In genomic region chr19:44401108-44401786, GRCh38 we compare ENCODE assay signal across 8 cellular contexts. TPM values are rescaled to one million over a fixed set of nuclear protein-coding genes. Genes with fewer than 3 reads are reported as not detected.
DNase-seq lines count a peak whose midpoint lies in the region; ATAC-seq and TF ChIP-seq lines count a peak whose summit lies in the region.

ZNF285 (minus strand) TSS chr19:44401608; CDS start chr19:44397213, 4,395 bp downstream.

- DNase-seq in Caco-2 (peak; percentile 84 to 87), fibroblast of villous mesenchyme (ENCODE audit: low read depth) (peak; percentile 97), neural crest cell (ENCODE audit: low read depth, low spot score) (peak; percentile 89), NCI-H524 (lab: John Stamatoyannopoulos, UW) (no peak), NOMO-1 treated with dmso at 0.1 percent for 144 hours (lab: John Stamatoyannopoulos, UW; ENCODE audit: unreplicated experiment) (no peak)
- DNase-seq in activated T-cell treated with anti-CD3 and anti-CD28 coated beads, Interleukin-2, amount 50 U/mL, for 72 hours = peak; percentile 82 to 87
- peak; percentile 83 to 92 for DNase-seq in stimulated activated naive CD8-positive, alpha-beta T cell treated with anti-CD3 and anti-CD28 coated beads, Interleukin-15, amount 100 ng/mL, for 72 hours

- H3K9ac ChIP-seq in HUES48 (ENCODE audit: low read depth, low read length) = peak within 1 kb of the TSS; percentile 37

- H3K4me3 Mint-ChIP-seq in Caco-2 (ENCODE audit: unreplicated experiment) (peak within 1 kb of the TSS; percentile 82), neural crest cell (peak within 1 kb of the TSS; percentile 96)
- peak within 1 kb of the TSS; percentile 87 to 99 for H3K4me3 Mint-ChIP-seq in activated T-cell treated with anti-CD3 and anti-CD28 coated beads, Interleukin-2, amount 50 U/mL, for 72 hours
- peak within 1 kb of the TSS; percentile 84 to 93 for H3K4me3 Mint-ChIP-seq in stimulated activated naive CD8-positive, alpha-beta T cell treated with anti-CD3 and anti-CD28 coated beads, Interleukin-15, amount 100 ng/mL, for 72 hours

- H3K36me3 ChIP-seq in Caco-2 (ENCODE audit: control insufficient read depth, insufficient read depth, low read length) (no peaks in the 10 kb centered on the region), HUES48 (ENCODE audit: control insufficient read depth, insufficient read depth, low read length) (no peaks in the 10 kb centered on the region)

- CTCF ChIA-PET in Caco-2 (lab: Charles Lee) = no interaction called here

- BruUV-seq in Caco-2 (replicated peaks; lab: Mats Ljungman, UMichigan) = no TSS peak

- ATAC-seq in activated T-cell treated with anti-CD3 and anti-CD28 coated beads, Interleukin-2, amount 50 U/mL, for 72 hours (replicated peaks in 1 of 2) = peak; percentile 99 to 100
- peak; percentile 100 for ATAC-seq in stimulated activated naive CD8-positive, alpha-beta T cell treated with anti-CD3 and anti-CD28 coated beads, Interleukin-15, amount 100 ng/mL, for 72 hours

- no peak for TF ChIP-seq CTCF in Caco-2 (IDR thresholded peaks at IDR 0.05; ENCODE audit: insufficient read depth in 1 of 2, low read depth in 1 of 2, low read length in 1 of 2, severe bottlenecking in 1 of 2, unreplicated experiment in 1 of 2)
- no peak for TF ChIP-seq CTCF in fibroblast of villous mesenchyme (IDR thresholded peaks at IDR 0.05; ENCODE audit: insufficient read depth, low read depth, low read length)
- TF ChIP-seq CTCF in neural crest cell (conservative IDR thresholded peaks at IDR 0.05) = no peak

- no peaks in the 10 kb centered on the region for H3K4me1 Mint-ChIP-seq in Caco-2 (ENCODE audit: low read depth, unreplicated experiment)
- H3K4me1 Mint-ChIP-seq in activated T-cell treated with anti-CD3 and anti-CD28 coated beads, Interleukin-2, amount 50 U/mL, for 72 hours (ENCODE audit: low read depth) = peaks cover 5% of the 10 kb centered on the region
- H3K4me1 Mint-ChIP-seq in neural crest cell = peaks cover 4% of the 10 kb centered on the region
- peaks cover 9% of the 10 kb centered on the region for H3K4me1 Mint-ChIP-seq in stimulated activated naive CD8-positive, alpha-beta T cell treated with anti-CD3 and anti-CD28 coated beads, Interleukin-15, amount 100 ng/mL, for 72 hours

- peaks cover 7% of the 10 kb centered on the region for H3K9me3 ChIP-seq in Caco-2
- H3K9me3 ChIP-seq in HUES48 (ENCODE audit: control insufficient read depth, insufficient read depth, low read length) = peaks cover 19% of the 10 kb centered on the region

- peak within 1 kb of the TSS; percentile 44 for H3K4me3 ChIP-seq in Caco-2 (ENCODE audit: low read depth, low read length)
- peak within 1 kb of the TSS; percentile 93 for H3K4me3 ChIP-seq in HUES48 (ENCODE audit: low read depth, low read length)
- peak within 1 kb of the TSS; percentile 63 for H3K4me3 ChIP-seq in fibroblast of villous mesenchyme (ENCODE audit: low read depth, low read length)

- peaks cover 10% of the 10 kb centered on the region for H3K9me3 Mint-ChIP-seq in Caco-2 (ENCODE audit: unreplicated experiment)
- peaks cover 18 to 20% of the 10 kb centered on the region in 2 donors for H3K9me3 Mint-ChIP-seq in activated T-cell treated with anti-CD3 and anti-CD28 coated beads, Interleukin-2, amount 50 U/mL, for 72 hours
- H3K9me3 Mint-ChIP-seq in neural crest cell = peaks cover 13% of the 10 kb centered on the region
- H3K9me3 Mint-ChIP-seq in stimulated activated naive CD8-positive, alpha-beta T cell treated with anti-CD3 and anti-CD28 coated beads, Interleukin-15, amount 100 ng/mL, for 72 hours = peaks cover 28 to 46% of the 10 kb centered on the region in 2 donors

- no peak within 1 kb of the TSS for H3K27ac ChIP-seq in HUES48 (ENCODE audit: low read depth, low read length)

- intact Hi-C loops in Caco-2 (cut with micrococcal nuclease; ENCODE audit: unreplicated experiment) = loop anchor here (1.0 kb wide), 1 partner anchor 45 kb away; the partner anchor contains the start of gene ZNF112

- H3K4me1 ChIP-seq in Caco-2 (no peaks in the 10 kb centered on the region), HUES48 (ENCODE audit: control insufficient read depth, insufficient read depth, low read length) (no peaks in the 10 kb centered on the region)

- POLR2A ChIA-PET in Caco-2 (lab: Charles Lee) = no interaction called here

- no peaks in the 10 kb centered on the region for H3K27me3 ChIP-seq in Caco-2 (replicated peaks; ENCODE audit: control insufficient read depth, insufficient read depth, low read length)
- H3K27me3 ChIP-seq in HUES48 (ENCODE audit: control insufficient read depth, insufficient read depth, low read length) = no peaks in the 10 kb centered on the region

- H3K36me3 Mint-ChIP-seq in Caco-2 (ENCODE audit: insufficient read depth, unreplicated experiment) (no peaks in the 10 kb centered on the region), neural crest cell (ENCODE audit: low read depth) (peaks cover 18% of the 10 kb centered on the region)
- H3K36me3 Mint-ChIP-seq in activated T-cell treated with anti-CD3 and anti-CD28 coated beads, Interleukin-2, amount 50 U/mL, for 72 hours (ENCODE audit: insufficient read depth in 2 of 2) = peaks cover 20 to 23% of the 10 kb centered on the region in 2 donors

- H3K27ac Mint-ChIP-seq in Caco-2 (ENCODE audit: unreplicated experiment) (peak within 1 kb of the TSS; percentile 69), neural crest cell (ENCODE audit: unreplicated experiment) (peak within 1 kb of the TSS; percentile 31)
- H3K27ac Mint-ChIP-seq in activated T-cell treated with anti-CD3 and anti-CD28 coated beads, Interleukin-2, amount 50 U/mL, for 72 hours = no peak within 1 kb of the TSS
- peak within 1 kb of the TSS; percentile 29 to 32 for H3K27ac Mint-ChIP-seq in stimulated activated naive CD8-positive, alpha-beta T cell treated with anti-CD3 and anti-CD28 coated beads, Interleukin-15, amount 100 ng/mL, for 72 hours

- H3K27me3 Mint-ChIP-seq in Caco-2 (ENCODE audit: insufficient read depth, unreplicated experiment) = no peaks in the 10 kb centered on the region
- no peaks in the 10 kb centered on the region for H3K27me3 Mint-ChIP-seq in activated T-cell treated with anti-CD3 and anti-CD28 coated beads, Interleukin-2, amount 50 U/mL, for 72 hours (ENCODE audit: low read depth)
- H3K27me3 Mint-ChIP-seq in neural crest cell (ENCODE audit: low read depth) = peaks cover 13% of the 10 kb centered on the region
- no peaks in the 10 kb centered on the region for H3K27me3 Mint-ChIP-seq in stimulated activated naive CD8-positive, alpha-beta T cell treated with anti-CD3 and anti-CD28 coated beads, Interleukin-15, amount 100 ng/mL, for 72 hours

RNA-seq across cellular contexts. Expression of gene ZNF285, which starts in this region (rescaled TPM):
- total RNA-seq in Caco-2 (2022) (0.91 and 1.5 TPM in 2 replicates), fibroblast of villous mesenchyme (1.6 and 3.9 TPM in 2 replicates), neural crest cell (9.2 and 10.8 TPM in 2 replicates)
- 1 to 10 TPM; 1.9 to 2.2 TPM for total RNA-seq in activated T-cell treated with anti-CD3 and anti-CD28 coated beads, Interleukin-2, amount 50 U/mL, for 72 hours

Comparison
In these comparisons a context has a peak if more than half of its experiments do, and no peak if none do; other contexts are left out.
1. DNase-seq: peak in Caco-2 (2 of 2), activated T-cell treated with anti-CD3 and anti-CD28 coated beads, Interleukin-2, amount 50 U/mL, for 72 hours (2 of 2), fibroblast of villous mesenchyme (single experiment), neural crest cell (single experiment) and stimulated activated naive CD8-positive, alpha-beta T cell treated with anti-CD3 and anti-CD28 coated beads, Interleukin-15, amount 100 ng/mL, for 72 hours (2 of 2); none in NCI-H524 (0 of 2) and NOMO-1 treated with dmso at 0.1 percent for 144 hours (single experiment).
2. Peak in every context shown above with its lines, with median percentiles within 50 percentile points of each other: H3K4me3 ChIP-seq and H3K4me3 Mint-ChIP-seq.